Comparison of ENCODE assay signal across 7 cellular contexts in the genomic region with DNA sequence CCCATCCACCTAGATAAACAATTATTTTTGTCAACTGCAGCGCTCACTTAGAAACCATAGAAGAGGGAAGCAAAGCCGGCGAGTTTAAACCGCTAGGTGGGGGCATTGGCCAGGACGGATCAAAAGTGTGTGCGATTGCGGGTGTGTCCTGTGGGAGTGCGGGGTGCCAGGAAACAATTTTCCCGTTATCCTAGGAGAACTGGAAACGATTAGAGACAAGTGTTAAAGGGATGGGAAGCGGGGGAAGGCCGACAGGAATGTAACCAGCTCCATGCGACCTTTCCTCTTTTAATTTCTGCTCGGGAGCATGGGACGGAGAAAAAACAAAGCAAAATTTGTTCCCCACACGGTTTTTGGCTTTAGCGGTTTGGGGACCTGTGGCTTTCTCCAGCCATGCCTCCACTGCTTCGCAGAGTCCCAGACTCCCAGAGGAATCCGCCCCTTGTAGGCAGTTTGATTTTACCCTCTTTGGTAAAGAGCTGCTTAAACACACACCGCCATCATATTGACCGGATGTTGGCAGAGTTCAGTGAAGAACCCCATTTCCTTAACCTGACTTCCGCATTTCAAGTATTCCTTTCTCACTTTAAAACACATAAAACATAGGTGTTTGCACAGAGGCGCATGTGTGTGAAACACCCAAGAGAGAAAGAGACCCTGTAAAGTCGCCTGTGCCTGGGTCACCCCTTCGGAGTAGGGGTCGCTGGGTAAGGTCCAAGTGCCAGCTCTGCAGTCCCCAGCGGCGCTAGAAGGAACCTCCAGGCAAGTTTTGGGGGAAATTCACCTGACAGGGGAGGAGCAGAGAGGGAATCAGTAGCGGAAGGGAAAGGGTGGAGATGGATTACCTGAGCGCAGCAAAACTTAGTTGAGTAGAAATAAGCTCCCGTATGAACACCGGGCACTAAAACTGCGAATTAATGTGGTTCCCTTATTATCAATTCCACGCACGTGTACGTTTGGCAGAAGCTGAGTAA. TPM values are rescaled to one million over a fixed set of nuclear protein-coding genes. Genes with fewer than 3 reads are reported as not detected.
DNase-seq lines count a peak whose midpoint lies in the region; ATAC-seq and TF ChIP-seq lines count a peak whose summit lies in the region.

No MANE protein-coding gene starts in this region.

- ATAC-seq in GM21390 (IDR thresholded peaks at IDR 0.05; ENCODE audit: unreplicated experiment) (peak; percentile 89), HG03571 (IDR thresholded peaks at IDR 0.05; ENCODE audit: unreplicated experiment) (peak; percentile 83)
- peak; percentile 53 for ATAC-seq in naive thymus-derived CD4-positive, alpha-beta T cell

- H3K4me3 ChIP-seq in WI38 (ENCODE audit: low read depth, low read length) (peak overlapping the region; percentile 74), fibroblast of lung (replicated peaks in 1 of 4; ENCODE audit: control extremely low read depth in 1 of 4, insufficient read depth in 1 of 4, low read depth in 3 of 4, low read length in 4 of 4) (peak overlapping the region; percentile 50 to 90 (median 73))
- H3K4me3 ChIP-seq in naive thymus-derived CD4-positive, alpha-beta T cell (ENCODE audit: low read length): peak overlapping the region; percentile 52

- no peaks in the 10 kb centered on the region for H3K79me2 ChIP-seq in fibroblast of lung (ENCODE audit: control insufficient read depth, insufficient read depth, low read length)

- peaks cover 27% of the 10 kb centered on the region for H3K27me3 ChIP-seq in fibroblast of lung (ENCODE audit: control insufficient read depth, insufficient read depth, low read length)
- peaks cover 0 to 3% of the 10 kb centered on the region in 2 donors for H3K27me3 ChIP-seq in naive thymus-derived CD4-positive, alpha-beta T cell (ENCODE audit: control insufficient read depth in 2 of 2, insufficient read depth in 2 of 2, low read length in 2 of 2)

- DNase-seq in GM10248 (ENCODE audit: extremely low spot score) (peak; percentile 40), fibroblast of lung (ENCODE audit: low read depth in 2 of 2) (peak; percentile 68), NCI-H187 treated with DMSO at 0.1 percent for 48 hours (lab: John Stamatoyannopoulos, UW) (no peak)
- DNase-seq in naive thymus-derived CD4-positive, alpha-beta T cell: peak in 1 of 9 donors; percentile 10

- H3K9me3 Mint-ChIP-seq in naive thymus-derived CD4-positive, alpha-beta T cell: peaks cover 2 to 24% (median 5%) of the 10 kb centered on the region in 11 donors

- H3K4me1 Mint-ChIP-seq in naive thymus-derived CD4-positive, alpha-beta T cell: peaks cover 9 to 32% (median 22%) of the 10 kb centered on the region in 7 donors

- POLR2A ChIA-PET in GM10248 (lab: Yijun Ruan, JAX): no interaction called here
- POLR2A ChIA-PET in naive thymus-derived CD4-positive, alpha-beta T cell (lab: Charles Lee): no interaction called here

- H4K20me1 ChIP-seq in fibroblast of lung (ENCODE audit: control insufficient read depth, extremely low read depth, insufficient read depth, low read length): no peaks in the 10 kb centered on the region

- peak overlapping the region; percentile 83 for H3K4me2 ChIP-seq in fibroblast of lung (ENCODE audit: extremely low read depth, insufficient read depth, low read length)

- H3K27ac ChIP-seq in fibroblast of lung (ENCODE audit: insufficient read depth, low read length): no peak overlapping the region
- H3K27ac ChIP-seq in naive thymus-derived CD4-positive, alpha-beta T cell (ENCODE audit: low read depth, low read length): no peak overlapping the region

- TF ChIP-seq CTCF in GM10248 (IDR thresholded peaks at IDR 0.05; ENCODE audit: control extremely low read depth, extremely low read depth, low read depth, missing control alignments) (peak; percentile 51), WI38 (IDR thresholded peaks at IDR 0.05; ENCODE audit: low read depth, low read length) (peak; percentile 82), fibroblast of lung (conservative IDR thresholded peaks at IDR 0.05 in 1 of 2, IDR thresholded peaks at IDR 0.05 in 1 of 2; ENCODE audit: low read depth in 1 of 2, low read length in 2 of 2) (peak; percentile 74 to 82)

- CTCF ChIA-PET in GM10248 (lab: Yijun Ruan, JAX): interaction anchor here (0.8 to 3.9 kb wide), 9 partner anchors 9 to 1573 kb away, joined by 3 to 18 read pairs (median 3); no protein-coding TSS in a partner anchor
- CTCF ChIA-PET in naive thymus-derived CD4-positive, alpha-beta T cell (lab: Charles Lee): no interaction called here

- no peaks in the 10 kb centered on the region for H3K9me3 ChIP-seq in fibroblast of lung (ENCODE audit: control insufficient read depth, insufficient read depth, low read depth, low read length)
- no peaks in the 10 kb centered on the region for H3K9me3 ChIP-seq in naive thymus-derived CD4-positive, alpha-beta T cell (ENCODE audit: control insufficient read depth in 2 of 3, low read length in 3 of 3)

- H3K9ac ChIP-seq in fibroblast of lung (ENCODE audit: insufficient read depth, low read length): peak overlapping the region; percentile 9

- peak overlapping the region; percentile 80 for H2AFZ ChIP-seq in fibroblast of lung (ENCODE audit: low read length)

- peaks cover 48 to 65% (median 61%) of the 10 kb centered on the region in 5 donors for H3K27me3 Mint-ChIP-seq in naive thymus-derived CD4-positive, alpha-beta T cell

- intact Hi-C loops in naive thymus-derived CD4-positive, alpha-beta T cell (cut with micrococcal nuclease): loop anchor here in 1 of 2 donors (5.0 kb wide), 1 partner anchor 1786 kb away; no protein-coding TSS in a partner anchor

- peak overlapping the region in 4 of 9 donors; percentile 2 to 57 (median 44) for H3K27ac Mint-ChIP-seq in naive thymus-derived CD4-positive, alpha-beta T cell

- H3K4me3 Mint-ChIP-seq in naive thymus-derived CD4-positive, alpha-beta T cell: peak overlapping the region; percentile 78 to 91 (median 82)

- peaks cover 2% of the 10 kb centered on the region for H3K4me1 ChIP-seq in fibroblast of lung (ENCODE audit: control insufficient read depth, extremely low read depth, insufficient read depth, low read length)
- H3K4me1 ChIP-seq in naive thymus-derived CD4-positive, alpha-beta T cell (ENCODE audit: control insufficient read depth in 2 of 2, insufficient read depth in 2 of 2, low read length in 2 of 2): peaks cover 0 to 4% of the 10 kb centered on the region in 2 donors

- no peaks in the 10 kb centered on the region for H3K36me3 ChIP-seq in fibroblast of lung (ENCODE audit: control insufficient read depth, insufficient read depth, low read length)
- H3K36me3 ChIP-seq in naive thymus-derived CD4-positive, alpha-beta T cell (ENCODE audit: control insufficient read depth in 2 of 3, insufficient read depth in 3 of 3, low read length in 3 of 3): no peaks in the 10 kb centered on the region

- peaks cover 0 to 10% (median 0%) of the 10 kb centered on the region in 5 donors for H3K36me3 Mint-ChIP-seq in naive thymus-derived CD4-positive, alpha-beta T cell

RNA-seq across cellular contexts. Expression of a gene that starts 3.1 kb away (rescaled TPM):
- total RNA-seq in fibroblast of lung: 0.17 TPM in 1 of 2 replicates, not detected in the other
- 0.68 and 1.5 TPM in 2 replicates for polyA plus RNA-seq in fibroblast of lung
- 0.51 and 1.4 TPM in 2 replicates for polyA plus RNA-seq in fibroblast of lung (2012)
- 7.4 and 9.7 TPM in 2 replicates for polyA minus RNA-seq in fibroblast of lung (ENCODE audit: low replicate concordance)
- total RNA-seq in naive thymus-derived CD4-positive, alpha-beta T cell: not detected
- not detected for polyA plus RNA-seq in naive thymus-derived CD4-positive, alpha-beta T cell
